13 cellular contexts compared by ENCODE assay signal in the genomic region with DNA sequence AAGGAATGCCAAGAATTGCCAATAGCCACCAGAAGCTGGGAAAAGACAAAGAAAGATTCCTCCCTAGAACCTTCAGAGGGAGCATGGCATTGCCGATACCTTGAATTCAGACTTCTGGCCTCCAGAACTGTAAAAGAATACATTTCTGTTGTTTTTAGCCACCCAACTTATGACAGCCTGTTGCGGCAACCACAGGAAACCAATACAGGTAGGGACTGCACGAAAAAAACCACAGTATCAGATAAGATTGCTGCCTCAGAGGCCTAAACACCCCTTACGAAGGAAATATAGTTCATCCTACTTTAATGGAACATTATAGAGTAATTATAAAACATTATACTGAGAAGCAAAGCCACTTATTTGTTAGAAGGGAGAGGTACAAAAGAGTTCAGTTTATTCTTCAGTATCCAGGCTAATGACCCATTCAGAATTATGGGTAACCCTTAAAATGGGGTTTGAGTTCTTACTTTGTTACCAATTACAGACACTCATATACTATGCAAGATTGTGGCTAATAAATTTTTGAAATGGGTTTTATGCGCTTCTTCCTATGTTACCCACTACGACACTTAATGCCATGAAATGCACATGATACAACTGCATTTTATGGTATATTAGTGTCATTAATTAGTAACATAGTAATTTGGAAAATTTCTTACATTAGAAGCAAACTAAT. TPM values are rescaled to one million over a fixed set of nuclear protein-coding genes. Genes with fewer than 3 reads are reported as not detected.
DNase-seq lines count a peak whose midpoint lies in the region; ATAC-seq, FAIRE-seq and TF ChIP-seq lines count a peak whose summit lies in the region.
"Had no signal": no experiment of that assay in that cellular context is flagged by ENCODE, and none has a peak within 500 bp of the region (broad histone marks: within the 10 kb centered on the region; RNA-seq: fewer than 3 reads in every experiment).

No MANE protein-coding gene starts in this region.

- peaks cover 37% of the 10 kb centered on the region for H3K4me1 ChIP-seq in CD4-positive, CD25-positive, alpha-beta regulatory T cell (ENCODE audit: control insufficient read depth, insufficient read depth, low read length, poor library complexity, severe bottlenecking)
- H3K4me1 ChIP-seq in mucosa of descending colon (ENCODE audit: low read depth), result no peaks in the 10 kb centered on the region
- H3K4me1 ChIP-seq: tibial artery had no signal

- H3K4me3 ChIP-seq in CD4-positive, CD25-positive, alpha-beta regulatory T cell (ENCODE audit: low read depth, low read length), result peak overlapping the region; percentile 68
- H3K4me3 ChIP-seq in Jurkat, Clone E6-1 (ENCODE audit: low read length), result no peak overlapping the region
- no peak overlapping the region for H3K4me3 ChIP-seq in mucosa of descending colon
- H3K4me3 ChIP-seq: GM23248, tibial artery had no signal

- ATAC-seq in CD4-positive, CD25-positive, alpha-beta regulatory T cell (ENCODE audit: low read depth in 2 of 2), result peak; percentile 98 to 99
- ATAC-seq in mucosa of descending colon (peak; percentile 61), Right ventricle myocardium superior (ENCODE audit: poor library complexity) (no peak)

- H3K36me3 Mint-ChIP-seq in CD4-positive, CD25-positive, alpha-beta regulatory T cell, result no peaks in the 10 kb centered on the region
- H3K36me3 Mint-ChIP-seq in CD14-positive monocyte, result no peaks in the 10 kb centered on the region

- H3K4me3 Mint-ChIP-seq in CD4-positive, CD25-positive, alpha-beta regulatory T cell, result peak overlapping the region; percentile 37 to 92 (median 50)
- H3K4me3 Mint-ChIP-seq in CD14-positive monocyte, result no peak overlapping the region

- H3K27ac ChIP-seq in CD4-positive, CD25-positive, alpha-beta regulatory T cell (ENCODE audit: insufficient read depth, low read length, poor library complexity, severe bottlenecking), result peak overlapping the region; percentile 55
- H3K27ac ChIP-seq: GM23248, tibial artery had no signal

- peak overlapping the region; percentile 34 to 84 (median 80) for H3K27ac Mint-ChIP-seq in CD4-positive, CD25-positive, alpha-beta regulatory T cell
- H3K27ac Mint-ChIP-seq in CD14-positive monocyte, result no peak overlapping the region

- H3K36me3 ChIP-seq in CD4-positive, CD25-positive, alpha-beta regulatory T cell (ENCODE audit: control insufficient read depth, insufficient read depth, low read length), result no peaks in the 10 kb centered on the region
- H3K36me3 ChIP-seq in mucosa of descending colon (ENCODE audit: low read depth), result no peaks in the 10 kb centered on the region
- H3K36me3 ChIP-seq: tibial artery had no signal

- intact Hi-C loops in mucosa of descending colon (cut with DNase I, micrococcal nuclease), result no loop called here
- intact Hi-C loops in CD14-positive monocyte (cut with micrococcal nuclease), result no loop called here
- intact Hi-C loops in Right ventricle myocardium superior (cut with DNase I), result no loop called here

- no peak for FAIRE-seq in RCC 7860 (lab: Jason Lieb, UNC)
- FAIRE-seq: endometrium had no signal

- H3K27me3 Mint-ChIP-seq in CD4-positive, CD25-positive, alpha-beta regulatory T cell, result no peaks in the 10 kb centered on the region
- H3K27me3 Mint-ChIP-seq in CD14-positive monocyte (ENCODE audit: low read depth in 3 of 3), result peaks cover under 1 to 4% (median 3%) of the 10 kb centered on the region in 3 donors

- H3K9me3 ChIP-seq in CD4-positive, CD25-positive, alpha-beta regulatory T cell (ENCODE audit: control insufficient read depth in 2 of 2, low read length in 2 of 2), result no peaks in the 10 kb centered on the region
- H3K9me3 ChIP-seq in mucosa of descending colon, result no peaks in the 10 kb centered on the region
- H3K9me3 ChIP-seq: tibial artery had no signal

- H3K9me3 Mint-ChIP-seq in CD4-positive, CD25-positive, alpha-beta regulatory T cell, result peaks cover 0 to 1% (median 0%) of the 10 kb centered on the region in 7 donors
- H3K9me3 Mint-ChIP-seq in CD14-positive monocyte, result peaks cover 0 to 6% (median 0%) of the 10 kb centered on the region in 7 donors

- no peak for TF ChIP-seq CTCF in mucosa of descending colon (IDR thresholded peaks at IDR 0.05)
- no peak for TF ChIP-seq CTCF in CD14-positive monocyte (IDR thresholded peaks at IDR 0.05)

- H3K4me1 Mint-ChIP-seq in CD4-positive, CD25-positive, alpha-beta regulatory T cell, result peaks cover 19 to 40% (median 34%) of the 10 kb centered on the region in 4 donors
- peaks cover 12% of the 10 kb centered on the region for H3K4me1 Mint-ChIP-seq in CD14-positive monocyte

- H3K27me3 ChIP-seq in CD4-positive, CD25-positive, alpha-beta regulatory T cell (ENCODE audit: control insufficient read depth, insufficient read depth, low read length), result no peaks in the 10 kb centered on the region
- H3K27me3 ChIP-seq: tibial artery had no signal

- peak; percentile 32 to 85 (median 73) for DNase-seq in CD4-positive, CD25-positive, alpha-beta regulatory T cell
- peak; percentile 42 for DNase-seq in Jurkat, Clone E6-1 (ENCODE audit: low read depth, low spot score)
- DNase-seq in activated T-cell treated with anti-CD3 and anti-CD28 coated beads for 48 hours (ENCODE audit: low read depth), result peak; percentile 3
- DNase-seq in mucosa of descending colon, result peak in 1 of 3 donors; percentile 3
- no peak for DNase-seq in cerebellar cortex (ENCODE audit: low spot score)
- no peak for DNase-seq in CD14-positive monocyte (ENCODE audit: low spot score)
- no peak for DNase-seq in RCC 7860 (ENCODE audit: low spot score)
- no peak for DNase-seq in Right ventricle myocardium superior
- DNase-seq: glutamatergic neuron, GM23248, NCI-H187, tibial artery had no signal

RNA-seq across cellular contexts. Expression of a gene that starts 37.4 kb away (rescaled TPM):
- total RNA-seq in CD4-positive, CD25-positive, alpha-beta regulatory T cell, result 0.42 TPM
- under 1 TPM; 0.05 to 0.39 (median 0.33) TPM for polyA plus RNA-seq in CD4-positive, CD25-positive, alpha-beta regulatory T cell
- 0.69 TPM for polyA plus RNA-seq in Jurkat, Clone E6-1 (2012; ENCODE audit: insufficient read depth, insufficient read length)
- total RNA-seq in mucosa of descending colon (1 to 10 TPM in 1 of 3 donors, under 1 TPM in 2; 0.39 to 1.1 (median 0.58) TPM), Right ventricle myocardium superior (1.6 TPM)
- not detected for polyA plus RNA-seq in CD14-positive monocyte
- total RNA-seq: GM23248 had no signal
- polyA plus RNA-seq: GM23248 had no signal

RNA-seq across cellular contexts. Expression of a gene that starts 39.7 kb away (rescaled TPM):
- total RNA-seq in CD4-positive, CD25-positive, alpha-beta regulatory T cell, result 2.2 TPM
- polyA plus RNA-seq in CD4-positive, CD25-positive, alpha-beta regulatory T cell, result 1 to 10 TPM in 2 of 4 donors, under 1 TPM in 2; 0.76 to 1.4 (median 1.1) TPM
- polyA plus RNA-seq in Jurkat, Clone E6-1 (2012; ENCODE audit: insufficient read depth, insufficient read length), result 4.1 TPM
- 1 to 10 TPM; 2.8 to 5.5 (median 3.6) TPM for total RNA-seq in mucosa of descending colon
- polyA plus RNA-seq in CD14-positive monocyte, result 1 to 10 TPM in 1 of 2 donors, under 1 TPM in 1; 0.37 to 1.2 TPM
- 4.8 TPM for total RNA-seq in Right ventricle myocardium superior

RNA-seq across cellular contexts. Expression of a gene that starts 40.4 kb away (rescaled TPM):
- 15.8 TPM for total RNA-seq in CD4-positive, CD25-positive, alpha-beta regulatory T cell
- 10 to 100 TPM in 1 of 4 donors, 1 to 10 TPM in 3; 9.2 to 10.6 (median 9.3) TPM for polyA plus RNA-seq in CD4-positive, CD25-positive, alpha-beta regulatory T cell
- 2.0 TPM for polyA plus RNA-seq in Jurkat, Clone E6-1 (2012; ENCODE audit: insufficient read depth, insufficient read length)
- total RNA-seq in mucosa of descending colon (10 to 100 TPM in 1 of 3 donors, 1 to 10 TPM in 2; 8.4 to 10.4 (median 8.4) TPM), Right ventricle myocardium superior (3.6 TPM)
- polyA plus RNA-seq in CD14-positive monocyte, result 1 to 10 TPM; 2.7 to 3.6 TPM

Comparison
In these comparisons a context has a peak if more than half of its experiments do, and no peak if none do; other contexts are left out.
1. DNase-seq: peak in CD4-positive, CD25-positive, alpha-beta regulatory T cell (3 of 3), Jurkat, Clone E6-1 (single experiment) and activated T-cell treated with anti-CD3 and anti-CD28 coated beads for 48 hours (single experiment); none in cerebellar cortex (single experiment), CD14-positive monocyte (single experiment), RCC 7860 (single experiment) and Right ventricle myocardium superior (single experiment).
2. H3K27ac Mint-ChIP-seq: peak in CD4-positive, CD25-positive, alpha-beta regulatory T cell (3 of 3); none in CD14-positive monocyte (0 of 7).
3. H3K4me3 Mint-ChIP-seq: peak in CD4-positive, CD25-positive, alpha-beta regulatory T cell (4 of 4); none in CD14-positive monocyte (0 of 2).